Comparison of ENCODE assay signal across 22 cellular contexts in the genomic region with DNA sequence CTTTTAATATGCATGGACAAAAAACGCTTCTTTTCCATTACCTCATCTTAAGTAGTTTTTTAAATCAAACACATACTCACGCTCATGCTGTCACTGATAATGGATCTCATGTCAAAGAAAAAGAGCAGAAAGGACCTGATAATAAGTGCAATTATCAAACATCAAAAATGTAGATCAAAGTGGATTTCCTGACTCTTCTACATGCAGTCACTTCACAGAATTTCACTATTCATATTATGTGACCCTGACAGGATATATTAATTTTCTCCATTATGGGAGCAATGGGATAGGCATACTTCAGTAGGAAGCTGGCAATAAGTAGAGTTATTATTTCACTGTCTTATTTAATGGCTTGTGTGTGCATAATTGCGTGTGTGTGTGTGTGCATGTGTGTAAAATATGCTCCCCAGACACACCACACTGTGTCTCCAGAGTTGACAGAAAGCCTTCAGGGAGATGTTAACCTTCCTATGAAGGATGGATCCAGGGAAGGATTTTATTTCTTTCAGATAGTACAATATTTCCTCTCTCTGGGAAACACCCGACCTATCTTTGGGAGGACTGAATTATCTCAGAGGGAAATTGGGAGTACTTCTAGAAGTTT.
"Had no signal": no experiment of that assay in that cellular context is flagged by ENCODE, and none has a peak within 500 bp of the region (broad histone marks: within the 10 kb centered on the region; RNA-seq: fewer than 3 reads in every experiment).

No MANE protein-coding gene starts in this region.

- H3K4me1 ChIP-seq: SJSA1 had no signal

- H3K27me3 ChIP-seq: MG63, SJSA1 had no signal

- H3K9me3 ChIP-seq: MG63, SJSA1 had no signal

- H3K36me3 ChIP-seq: MG63, SJSA1 had no signal

- H3K4me3 ChIP-seq: MG63, SJSA1, SK-N-MC had no signal

- FAIRE-seq: HepG2, RCC 7860 had no signal

- DNase-seq: IMR-90, Karpas-422, KG1, MG63, NCI-H1092, NCI-H1105 treated with DMSO at 0.1 percent for 48 hours, NCI-H1694 treated with DMSO at 0.1 percent for 48 hours, NCI-H1930, NCI-H2081 treated with DMSO at 0.1 percent for 48 hours, NCI-H2171, NCI-H226, NCI-H446, NCI-H510A, NCI-H524 treated with DMSO at 0.1 percent for 48 hours, NCI-H774, Right ventricle myocardium superior, RPMI8226, SIG-M5 had no signal

- ATAC-seq: HepG2 had no signal

- H3K27ac ChIP-seq: SJSA1, SK-N-MC had no signal
